31 cellular contexts compared by ENCODE assay signal in the genomic region with DNA sequence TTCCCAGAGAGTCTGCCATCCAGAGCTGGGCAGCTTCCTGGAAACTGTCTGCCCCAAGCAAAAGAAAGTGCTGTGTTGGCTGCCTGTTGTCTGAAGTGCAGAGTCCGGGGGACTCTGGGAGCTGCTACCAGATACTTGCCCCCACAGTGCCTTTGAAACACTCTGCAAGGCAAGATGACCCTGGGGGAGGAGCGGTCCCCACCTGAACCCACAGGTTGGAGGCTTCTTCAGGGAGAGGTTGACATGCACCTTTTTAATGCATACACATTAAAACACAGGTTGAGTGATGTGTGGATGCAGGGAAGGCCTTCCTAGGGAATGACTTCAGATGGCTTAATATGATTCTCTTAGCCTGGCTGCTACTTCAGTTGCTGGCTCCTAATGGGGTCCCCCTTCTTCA.
"Had no signal": no experiment of that assay in that cellular context is flagged by ENCODE, and none has a peak within 500 bp of the region (broad histone marks: within the 10 kb centered on the region; RNA-seq: fewer than 3 reads in every experiment).

No MANE protein-coding gene starts in this region.

- H3K9me3 ChIP-seq: neutrophil, pancreas, prostate gland, right lobe of liver, sigmoid colon, spleen, suprapubic skin, testis, tibial artery, transverse colon, upper lobe of right lung, uterus had no signal

- DNase-seq: naive thymus-derived CD4-positive, alpha-beta T cell; natural killer cell; nucleus accumbens; pancreas; retina; right cardiac atrium; right lobe of liver; sigmoid colon; small intestine; spleen; stimulated activated CD4-positive, alpha-beta T cell treated with anti-CD3 and anti-CD28 coated beads, Interleukin-12 subunit alpha, Interleukin-12 subunit beta, amount 100 ng/mL, for 4 hours; stimulated activated CD4-positive, alpha-beta T cell treated with anti-CD3 and anti-CD28 coated beads, Interleukin-1b, Interleukin-23, amount 100 ng/mL, for 48 hours; stimulated activated CD4-positive, alpha-beta T cell treated with anti-CD3 and anti-CD28 coated beads, Interleukin-4, amount 100 ng/mL, for 1 hour; stimulated activated CD4-positive, alpha-beta T cell treated with anti-CD3 and anti-CD28 coated beads, Interleukin-4, amount 100 ng/mL, for 4 hours; stimulated activated CD8-positive, alpha-beta memory T cell treated with anti-CD3 and anti-CD28 coated beads, Interleukin-4, amount 100 ng/mL, for 48 hours; stimulated activated naive CD4-positive, alpha-beta T cell; stimulated activated naive CD8-positive, alpha-beta T cell treated with anti-CD3 and anti-CD28 coated beads, Interleukin-15, amount 100 ng/mL, for 72 hours; stimulated activated naive CD8-positive, alpha-beta T cell treated with anti-CD3 and anti-CD28 coated beads, Interleukin-15, Interleukin-2, amounts not matched to agents 100 U/mL and 50 U/mL, for 24 hours; substantia nigra; testis; tibial artery; transverse colon; upper lobe of right lung; uterus had no signal

- H3K27me3 Mint-ChIP-seq: stimulated activated memory B cell treated with anti-CD40 and anti-IgM and Interleukin-4, amounts not matched to agents 10 μg/mL and 1 μg/mL and 100 μg/mL, for 72 hours had no signal

- H3K4me3 Mint-ChIP-seq: naive thymus-derived CD4-positive, alpha-beta T cell; natural killer cell; nephron; neural crest cell; stimulated activated memory B cell treated with anti-CD40 and anti-IgM and Interleukin-4, amounts not matched to agents 10 μg/mL and 1 μg/mL and 100 μg/mL, for 72 hours; stimulated activated naive CD8-positive, alpha-beta T cell treated with anti-CD3 and anti-CD28 coated beads, Interleukin-15, amount 100 ng/mL, for 72 hours; type B pancreatic cell had no signal

- H3K27ac Mint-ChIP-seq: naive thymus-derived CD4-positive, alpha-beta T cell; natural killer cell; stimulated activated memory B cell treated with anti-CD40 and anti-IgM and Interleukin-4, amounts not matched to agents 10 μg/mL and 1 μg/mL and 100 μg/mL, for 72 hours; type B pancreatic cell had no signal

- H3K36me3 Mint-ChIP-seq: naive thymus-derived CD4-positive, alpha-beta T cell; natural killer cell; stimulated activated memory B cell treated with anti-CD40 and anti-IgM and Interleukin-4, amounts not matched to agents 10 μg/mL and 1 μg/mL and 100 μg/mL, for 72 hours; type B pancreatic cell had no signal

- H3K4me1 ChIP-seq: pancreas, prostate gland, right lobe of liver, spleen, suprapubic skin, testis, tibial artery, upper lobe of right lung, uterus had no signal

- H3K4me3 ChIP-seq: pancreas, prostate gland, right lobe of liver, sigmoid colon, spleen, suprapubic skin, testis, tibial artery, transverse colon, upper lobe of right lung, uterus had no signal

- H3K27ac ChIP-seq: neutrophil, pancreas, prostate gland, right lobe of liver, sigmoid colon, spleen, suprapubic skin, testis, tibial artery, transverse colon, upper lobe of right lung, uterus had no signal

- H3K9me3 Mint-ChIP-seq: natural killer cell; neural crest cell; stimulated activated naive CD8-positive, alpha-beta T cell treated with anti-CD3 and anti-CD28 coated beads, Interleukin-15, amount 100 ng/mL, for 72 hours; type B pancreatic cell had no signal

- H3K27me3 ChIP-seq: neutrophil, pancreas, right lobe of liver, sigmoid colon, spleen, suprapubic skin, testis, tibial artery, transverse colon, upper lobe of right lung, uterus had no signal

- H3K4me1 Mint-ChIP-seq: natural killer cell; stimulated activated memory B cell treated with anti-CD40 and anti-IgM and Interleukin-4, amounts not matched to agents 10 μg/mL and 1 μg/mL and 100 μg/mL, for 72 hours; stimulated activated naive CD8-positive, alpha-beta T cell treated with anti-CD3 and anti-CD28 coated beads, Interleukin-15, amount 100 ng/mL, for 72 hours had no signal

- H3K36me3 ChIP-seq: neutrophil, pancreas, prostate gland, right lobe of liver, sigmoid colon, spleen, suprapubic skin, tibial artery, transverse colon, upper lobe of right lung, uterus had no signal
